Comparison of ENCODE assay signal across 11 cellular contexts in the genomic region with DNA sequence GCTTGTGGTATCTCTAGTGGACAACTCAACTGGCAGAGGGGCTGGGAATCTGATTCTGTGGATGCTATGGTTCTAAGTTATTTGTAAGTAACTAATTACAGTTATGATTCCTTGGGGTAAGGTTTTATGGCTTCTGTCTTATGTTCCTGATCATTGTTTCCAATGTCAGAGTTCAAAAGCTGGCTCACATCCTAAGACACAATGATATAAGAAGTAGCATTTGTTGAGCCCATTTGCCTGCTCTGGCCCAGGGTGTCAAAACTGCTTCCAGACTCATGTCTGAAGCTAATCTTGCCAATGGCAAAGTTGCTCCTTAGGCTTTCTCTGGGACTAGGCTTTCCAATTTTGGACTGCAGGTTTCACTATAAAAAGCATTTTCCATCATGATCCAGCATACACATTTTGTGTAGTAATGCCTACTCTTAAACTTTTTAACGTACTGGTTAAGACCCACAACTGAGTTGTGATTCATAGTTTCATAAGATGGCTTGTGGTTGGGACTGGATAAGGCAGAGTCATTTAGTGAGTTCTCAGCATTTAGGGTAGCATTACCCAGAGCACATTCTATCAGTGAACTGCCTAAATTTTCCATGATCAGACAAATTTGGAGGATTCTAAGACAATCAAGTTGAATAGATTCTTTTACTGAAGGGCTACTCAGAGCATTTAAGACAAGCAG. TPM values are rescaled to one million over a fixed set of nuclear protein-coding genes. Genes with fewer than 3 reads are reported as not detected.
DNase-seq lines count a peak whose midpoint lies in the region; ATAC-seq, FAIRE-seq and TF ChIP-seq lines count a peak whose summit lies in the region.
"Had no signal": no experiment of that assay in that cellular context is flagged by ENCODE, and none has a peak within 500 bp of the region (broad histone marks: within the 10 kb centered on the region; RNA-seq: fewer than 3 reads in every experiment).

No MANE protein-coding gene starts in this region.

- H3K9me3 ChIP-seq in GM12878 (replicated peaks; ENCODE audit: control insufficient read depth, insufficient read depth, low read length) = no peaks in the 10 kb centered on the region
- H3K9me3 ChIP-seq in spleen = no peaks in the 10 kb centered on the region

- POLR2A ChIA-PET in GM12878 (lab: Charles Lee) = no interaction called here

- TF ChIP-seq POLR2A in GM12878 (IDR thresholded peaks at IDR 0.05; ENCODE audit: low read depth, low read length) (no peak), spleen (IDR thresholded peaks at IDR 0.05) (no peak)

- H3K4me3 ChIP-seq in GM12878 (no peak overlapping the region), spleen (no peak overlapping the region)

- H3K9ac ChIP-seq in GM12878 (ENCODE audit: control insufficient read depth, insufficient read depth, low read length) = no peak overlapping the region

- no peak for TF ChIP-seq RAD21 in GM12878 (IDR thresholded peaks at IDR 0.05; ENCODE audit: insufficient read depth, low read depth, low read length)

- H3K27ac ChIP-seq in GM12878 (ENCODE audit: control insufficient read depth, insufficient read depth) (no peak overlapping the region), spleen (no peak overlapping the region)

- H2AFZ ChIP-seq in GM12878 (ENCODE audit: control insufficient read depth, low read depth, low read length) = no peak overlapping the region

- WGBS in GM12878 (ENCODE audit: insufficient coverage, insufficient replicate concordance, low lambda C conversion rate, missing lambda C conversion rate) = 4% methylated on average over 1 of the region's 1 CpG
- 42 to 81% (median 74%) methylated on average over 1 of the region's 1 CpG for WGBS in spleen, 5 donors

- H3K4me2 ChIP-seq in GM12878 (ENCODE audit: control insufficient read depth, insufficient read depth) = no peak overlapping the region

- SMC1A ChIA-PET in GM12878 (lab: Charles Lee; ENCODE audit: uncharacterized antibody, unreplicated experiment) = interaction anchor here (1.4 kb wide), 1 partner anchor 32 kb away, joined by 4 read pairs; no protein-coding TSS in a partner anchor

- in situ Hi-C loops in GM12878 (cut with MboI) = no loop called here

- ATAC-seq in GM19468 (IDR thresholded peaks at IDR 0.05; ENCODE audit: extremely low read depth, unreplicated experiment) = peak; percentile 51
- ATAC-seq in HG03280 (IDR thresholded peaks at IDR 0.05; ENCODE audit: unreplicated experiment) = peak; percentile 77
- peak; percentile 88 for ATAC-seq in GM12878

- intact Hi-C loops in GM12878 (cut with micrococcal nuclease; ENCODE audit: unreplicated experiment) (no loop called here), spleen (cut with DNase I; ENCODE audit: low total_unique reads) (no loop called here)

- RAD21 ChIA-PET in GM12878 (lab: Charles Lee; ENCODE audit: unreplicated experiment) = no interaction called here

- TF ChIP-seq CTCF in GM12878 (IDR thresholded peaks at IDR 0.05 in 2 of 3, conservative IDR thresholded peaks at IDR 0.05 in 1 of 3; ENCODE audit: control insufficient read depth in 2 of 3, extremely low read depth in 1 of 3, insufficient read depth in 1 of 3, low read depth in 3 of 3, low read length in 3 of 3) (no peak), spleen (IDR thresholded peaks at IDR 0.05 in 8 of 11, conservative IDR thresholded peaks at IDR 0.05 in 3 of 11) (no peak)

- H3K79me2 ChIP-seq in GM12878 (ENCODE audit: control insufficient read depth, insufficient read depth, low read length) = no peaks in the 10 kb centered on the region

- H3K36me3 ChIP-seq in GM12878 (ENCODE audit: control insufficient read depth in 2 of 2, insufficient read depth in 2 of 2, low read length in 1 of 2) (peaks cover 8 to 51% of the 10 kb centered on the region in 2 experiments), spleen (peaks cover 0 to 94% (median 39%) of the 10 kb centered on the region in 6 donors)

- H3K27me3 ChIP-seq in GM12878 (replicated peaks in 1 of 2; ENCODE audit: control insufficient read depth in 2 of 2, insufficient read depth in 2 of 2, low read length in 1 of 2) (no peaks in the 10 kb centered on the region), spleen (replicated peaks in 1 of 7) (no peaks in the 10 kb centered on the region)

- no peak for FAIRE-seq in GM18507 (lab: Jason Lieb, UNC)
- FAIRE-seq in GM12878 (lab: Jason Lieb, UNC) = peak; percentile 38
- FAIRE-seq: RCC 7860 had no signal

- BruUV-seq in GM12878 (replicated peaks; lab: Mats Ljungman, UMichigan) = no TSS peak

- peaks cover 6% of the 10 kb centered on the region for H3K4me1 ChIP-seq in GM12878 (ENCODE audit: control insufficient read depth, insufficient read depth, low read length)
- peaks cover 0 to 15% (median 0%) of the 10 kb centered on the region in 6 donors for H3K4me1 ChIP-seq in spleen

- H4K20me1 ChIP-seq in GM12878 (ENCODE audit: control insufficient read depth, insufficient read depth) = no peaks in the 10 kb centered on the region

- CTCF ChIA-PET in GM12878 (lab: Yijun Ruan, JAX) = no interaction called here

- no peak for TF ChIP-seq EP300 in GM12878 (IDR thresholded peaks at IDR 0.05; ENCODE audit: borderline replicate concordance in 1 of 2, control insufficient read depth in 1 of 2, low read depth in 2 of 2, low read length in 2 of 2)

- DNase-seq in GM18507 (ENCODE audit: extremely low spot score, insufficient read length, low read depth) = peak; percentile 2
- peak; percentile 7 for DNase-seq in GM12878 (ENCODE audit: low read depth, low spot score)
- DNase-seq in NCI-H1694 (lab: John Stamatoyannopoulos, UW) = no peak
- DNase-seq in central memory CD4-positive, alpha-beta T cell = no peak
- no peak for DNase-seq in ecto neural progenitor cell (ENCODE audit: low spot score)
- no peak for DNase-seq in spleen
- DNase-seq: activated CD4-positive, CD25-positive, alpha-beta regulatory T cell treated with anti-CD3 and anti-CD28 coated beads, Interleukin-2, amount 50 U/mL, for 72 hours; caudate nucleus had no signal

TF ChIP-seq in GM12878, 131 proteins besides CTCF, POLR2A, EP300 and RAD21:
- no peak for TF ChIP-seq SIX5 (IDR thresholded peaks at IDR 0.05; ENCODE audit: low read depth, low read length, severe bottlenecking)
- no peak for TF ChIP-seq GATAD2B (conservative IDR thresholded peaks at IDR 0.05; ENCODE audit: low read depth)
- peak; percentile 84 for TF ChIP-seq IRF4 (IDR thresholded peaks at IDR 0.05; ENCODE audit: low read depth, low read length)
- peak; percentile 56; the same call in 1 of the 2 replicates for TF ChIP-seq BCL11A (IDR thresholded peaks at IDR 0.05; ENCODE audit: low read depth, low read length)
- TF ChIP-seq RUNX3 (IDR thresholded peaks at IDR 0.05; ENCODE audit: low read length) = peak; percentile 94
- peak; percentile 86 for TF ChIP-seq JUNB (IDR thresholded peaks at IDR 0.05)
- TF ChIP-seq NFIC (IDR thresholded peaks at IDR 0.05; ENCODE audit: low read depth, low read length) = peak; percentile 67; the same call in 1 of the 2 replicates
- TF ChIP-seq ETV6 (conservative IDR thresholded peaks at IDR 0.05 in 1 of 2, IDR thresholded peaks at IDR 0.05 in 1 of 2; ENCODE audit: borderline replicate concordance in 1 of 2, low read depth in 1 of 2) = 0 out of 4 replicates have a peak, but pooled peaks of 1 of the 2 experiments have one; percentile 26
TF ChIP-seq in GM12878: peak in this region for 6.

RNA-seq across cellular contexts. Expression of gene CCNI, which starts 50.0 kb away (rescaled TPM):
- 64.3 and 69.7 TPM in 2 replicates for total RNA-seq in GM12878 (2013; cell fraction: nucleolus; rRNA removed)
- total RNA-seq in GM12878 (2014; rRNA removed) (68.9 and 72.4 TPM in 2 replicates), GM12878 (2014; rRNA removed; fragmentation: Illumina TruSeq; extraction: Trizol) (97.4 and 102 TPM in 2 replicates), GM12878 (2021) (165 and 169 TPM in 2 replicates), spleen (100 to 1,000 TPM; 243 to 312 (median 269) TPM)
- 154 TPM for polyA plus RNA-seq in GM12878 (2011; ENCODE audit: low read depth)
- polyA plus RNA-seq in GM12878 (2011; rRNA removed) (178 and 201 TPM in 2 replicates), GM12878 (2014; fragmentation: Illumina TruSeq; extraction: Trizol) (149 and 194 TPM in 2 replicates), GM12878 (2014; fragmentation: Nextera tagmentation; extraction: Ambion mirVana) (10 to 100 TPM; 72.4 to 82.4 TPM), GM12878 (2014; rRNA removed) (68.1 and 70.6 TPM in 2 replicates), GM12878 (2016; fragmentation: Nextera tagmentation; extraction: Ambion mirVana) (100 to 1,000 TPM; 109 to 117 TPM), spleen (100 to 1,000 TPM in 2 of 3 donors, 10 to 100 TPM in 1; 88.8 to 137 (median 122) TPM)
- polyA plus RNA-seq in GM12878 (2011; cell fraction: cytosol; rRNA removed) = 117 and 138 TPM in 2 replicates
- polyA plus RNA-seq in GM12878 (2011; cell fraction: nucleus; rRNA removed) = 41.8 and 52.1 TPM in 2 replicates
- 224 and 271 TPM in 2 replicates for polyA plus RNA-seq in GM12878 (2012)
- 361 and 437 TPM in 2 replicates for polyA minus RNA-seq in GM12878 (2011; rRNA and poly(A)+ RNA removed)
- 129 and 136 TPM in 2 replicates for polyA minus RNA-seq in GM12878 (2011; cell fraction: cytosol; rRNA and poly(A)+ RNA removed)
- 42.4 and 69.8 TPM in 2 replicates for polyA minus RNA-seq in GM12878 (2011; cell fraction: nucleus; rRNA and poly(A)+ RNA removed)

Comparison
In these comparisons a context has a peak if more than half of its experiments do, and no peak if none do; other contexts are left out.
1. DNase-seq: peak in GM18507 (single experiment) and GM12878 (single experiment); none in NCI-H1694 (single experiment), central memory CD4-positive, alpha-beta T cell (single experiment), ecto neural progenitor cell (single experiment) and spleen (single experiment).
2. Peak in every context shown above with its lines, with median percentiles within 50 percentile points of each other: ATAC-seq.